1 cellular context compared by ENCODE assay signal in the genomic region with DNA sequence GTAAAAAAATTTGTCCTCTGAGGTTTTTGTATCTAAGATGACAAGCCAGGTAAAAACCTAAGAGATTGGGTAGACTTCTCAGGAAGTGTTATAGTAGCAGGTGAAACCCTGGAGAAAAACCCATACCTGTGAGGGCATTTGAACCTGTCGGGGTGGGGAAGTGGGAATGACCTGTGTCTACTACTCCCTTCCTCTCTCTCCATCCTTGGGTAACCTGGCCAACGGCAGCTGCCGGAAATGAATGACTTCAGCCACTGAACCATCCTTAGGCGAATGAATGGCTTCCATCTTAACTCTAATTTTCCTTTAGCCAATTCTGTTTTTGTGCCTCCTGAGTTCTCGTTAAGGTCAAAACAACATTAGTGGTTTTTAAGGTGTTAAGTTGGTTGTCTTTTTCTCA.
TF ChIP-seq lines count a peak whose summit lies in the region.

No MANE protein-coding gene starts in this region.

TF ChIP-seq in GM12878, 131 proteins besides CTCF, POLR2A, EP300 and RAD21 (continued from another document):
- TF ChIP-seq CEBPB (IDR thresholded peaks at IDR 0.05; ENCODE audit: borderline replicate concordance in 1 of 2, low read depth in 2 of 2, low read length in 2 of 2) = no peak
- TF ChIP-seq CHD2 (IDR thresholded peaks at IDR 0.05; ENCODE audit: borderline replicate concordance, low read depth, low read length) = no peak
- TF ChIP-seq, protein P1, sequence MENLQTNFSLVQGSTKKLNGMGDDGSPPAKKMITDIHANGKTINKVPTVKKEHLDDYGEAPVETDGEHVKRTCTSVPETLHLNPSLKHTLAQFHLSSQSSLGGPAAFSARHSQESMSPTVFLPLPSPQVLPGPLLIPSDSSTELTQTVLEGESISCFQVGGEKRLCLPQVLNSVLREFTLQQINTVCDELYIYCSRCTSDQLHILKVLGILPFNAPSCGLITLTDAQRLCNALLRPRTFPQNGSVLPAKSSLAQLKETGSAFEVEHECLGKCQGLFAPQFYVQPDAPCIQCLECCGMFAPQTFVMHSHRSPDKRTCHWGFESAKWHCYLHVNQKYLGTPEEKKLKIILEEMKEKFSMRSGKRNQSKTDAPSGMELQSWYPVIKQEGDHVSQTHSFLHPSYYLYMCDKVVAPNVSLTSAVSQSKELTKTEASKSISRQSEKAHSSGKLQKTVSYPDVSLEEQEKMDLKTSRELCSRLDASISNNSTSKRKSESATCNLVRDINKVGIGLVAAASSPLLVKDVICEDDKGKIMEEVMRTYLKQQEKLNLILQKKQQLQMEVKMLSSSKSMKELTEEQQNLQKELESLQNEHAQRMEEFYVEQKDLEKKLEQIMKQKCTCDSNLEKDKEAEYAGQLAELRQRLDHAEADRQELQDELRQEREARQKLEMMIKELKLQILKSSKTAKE (IDR thresholded peaks at IDR 0.05; ENCODE audit: low read depth, poor library complexity, severe bottlenecking) = no peak
